Comparison of ENCODE assay signal across 1 cellular context in genomic region chr2:235433860-235434259, GRCh38.
A peak's percentile ranks its signal among the peaks of the same experiment; 100 is the strongest.
TF ChIP-seq lines count a peak whose summit lies in the region.

No MANE protein-coding gene starts in this region.

TF ChIP-seq in K562, 482 proteins besides CTCF, POLR2A, EP300 and RAD21 (continued from another document):
- TF ChIP-seq ZBTB40 (IDR thresholded peaks at IDR 0.05), result no peak
- TF ChIP-seq ZBTB40 (CRISPR knock-in tag; IDR thresholded peaks at IDR 0.05), result no peak
- no peak for TF ChIP-seq KLF13 (tag; IDR thresholded peaks at IDR 0.05; ENCODE audit: borderline replicate concordance, low read depth)
- no peak for TF ChIP-seq PBX2 (CRISPR knock-in tag; IDR thresholded peaks at IDR 0.05; ENCODE audit: low read depth)
- TF ChIP-seq PBX2 (tag; conservative IDR thresholded peaks at IDR 0.05; ENCODE audit: low read depth), result peak; percentile 94
- TF ChIP-seq MTA1 (IDR thresholded peaks at IDR 0.05; ENCODE audit: borderline replicate concordance), result no peak
- TF ChIP-seq LEF1 (IDR thresholded peaks at IDR 0.05), result 0 out of 2 replicates have a peak, but pooled peaks have one; percentile 22
- no peak for TF ChIP-seq KDM2B (CRISPR knock-in tag; IDR thresholded peaks at IDR 0.05)
- no peak for TF ChIP-seq CREBBP (IDR thresholded peaks at IDR 0.05; ENCODE audit: low read depth, low read length)
- no peak for TF ChIP-seq ZNF695 (CRISPR knock-in tag; IDR thresholded peaks at IDR 0.05)
- TF ChIP-seq SIX5 (IDR thresholded peaks at IDR 0.05; ENCODE audit: borderline replicate concordance in 1 of 2, insufficient read depth in 1 of 2, low read depth in 1 of 2, low read length in 2 of 2), result no peak
- no peak for TF ChIP-seq ZKSCAN1 (IDR thresholded peaks at IDR 0.05; ENCODE audit: low read depth, low read length)
- peak; percentile 81 for TF ChIP-seq PKNOX1 (IDR thresholded peaks at IDR 0.05)
- no peak for TF ChIP-seq JUN (IDR thresholded peaks at IDR 0.05; ENCODE audit: borderline replicate concordance, low read depth, low read length)
- TF ChIP-seq JUN (CRISPR knock-in tag; IDR thresholded peaks at IDR 0.05; ENCODE audit: borderline replicate concordance), result no peak
- TF ChIP-seq ZNF511 (CRISPR knock-in tag; IDR thresholded peaks at IDR 0.05), result no peak
- TF ChIP-seq CC2D1A (IDR thresholded peaks at IDR 0.05), result 0 out of 2 replicates have a peak, but pooled peaks have one; percentile 38
- no peak for TF ChIP-seq SNRNP70 (optimal IDR thresholded peaks at IDR 0.05; ENCODE audit: low read depth, low read length)
- no peak for TF ChIP-seq SMAD1 (IDR thresholded peaks at IDR 0.05; ENCODE audit: low read depth, low read length, partially characterized antibody)
- no peak for TF ChIP-seq BRD9 (IDR thresholded peaks at IDR 0.05; ENCODE audit: low read depth, partially characterized antibody)
- no peak for TF ChIP-seq CCAR2 (IDR thresholded peaks at IDR 0.05; ENCODE audit: low read depth, low read length)
- TF ChIP-seq ZBTB8A (IDR thresholded peaks at IDR 0.05; ENCODE audit: partially characterized antibody), result no peak
- TF ChIP-seq SREBF2 (CRISPR knock-in tag; IDR thresholded peaks at IDR 0.05), result no peak
- no peak for TF ChIP-seq DLX4 (CRISPR knock-in tag; IDR thresholded peaks at IDR 0.05)
- no peak for TF ChIP-seq SRSF9 (IDR thresholded peaks at IDR 0.05; ENCODE audit: borderline replicate concordance, low read depth, low read length)
- TF ChIP-seq NRF1 (conservative IDR thresholded peaks at IDR 0.05 in 1 of 2, IDR thresholded peaks at IDR 0.05 in 1 of 2), result peak in 1 of 2 experiments; percentile 13; a peak in 1 of 4 replicates
- TF ChIP-seq SAFB (IDR thresholded peaks at IDR 0.05; ENCODE audit: borderline replicate concordance, low read depth, low read length), result no peak
- 0 out of 4 replicates have a peak, but pooled peaks of 1 of the 2 experiments have one; percentile 28 for TF ChIP-seq TEAD1 (CRISPR knock-in tag; IDR thresholded peaks at IDR 0.05)
- no peak for TF ChIP-seq TAL1 (IDR thresholded peaks at IDR 0.05)
- peak; percentile 19; the same call in 1 of the 2 replicates for TF ChIP-seq VEZF1 (CRISPR knock-in tag; IDR thresholded peaks at IDR 0.05)
